ENCODE assay signal across 12 cellular contexts in genomic region chr3:159941043-159941994, GRCh38.
DNase-seq lines count a peak whose midpoint lies in the region; ATAC-seq lines count a peak whose summit lies in the region.
"Had no signal": no experiment of that assay in that cellular context is flagged by ENCODE, and none has a peak within 500 bp of the region (broad histone marks: within the 10 kb centered on the region; RNA-seq: fewer than 3 reads in every experiment).

No MANE protein-coding gene starts in this region.

- H3K4me1 ChIP-seq in HAP-1: no peaks in the 10 kb centered on the region
- H3K4me1 ChIP-seq: prostate gland, SJCRH30 had no signal

- ATAC-seq in GM18498 (IDR thresholded peaks at IDR 0.05; ENCODE audit: unreplicated experiment) (peak; percentile 79), GM21529 (IDR thresholded peaks at IDR 0.05; ENCODE audit: unreplicated experiment) (peak; percentile 77), HG03469 (IDR thresholded peaks at IDR 0.05; ENCODE audit: unreplicated experiment) (peak; percentile 90)
- ATAC-seq: stimulated activated memory B cell treated with anti-CD40 and anti-IgM and Interleukin-4, amounts not matched to agents 10 μg/mL and 1 μg/mL and 100 μg/mL, for 72 hours had no signal

- in situ Hi-C loops in HAP-1 (cut with MboI; ENCODE audit: low sequenced_read_pairs): no loop called here

- no peaks in the 10 kb centered on the region for H3K27me3 ChIP-seq in HAP-1 (ENCODE audit: low read depth)
- H3K27me3 ChIP-seq: SJCRH30 had no signal

- H3K9me3 ChIP-seq in HAP-1: no peaks in the 10 kb centered on the region
- H3K9me3 ChIP-seq: prostate gland, SJCRH30 had no signal

- DNase-seq in amniotic epithelial cell (ENCODE audit: low read depth) (peak; percentile 31), Kasumi-1 (lab: John Stamatoyannopoulos, UW) (no peak), NCI-H1105 (lab: John Stamatoyannopoulos, UW) (no peak), HAP-1 (ENCODE audit: low spot score in 2 of 2) (no peak)
- DNase-seq in stimulated activated CD4-positive, alpha-beta T cell treated with anti-CD3 and anti-CD28 coated beads, Interleukin-1b, Interleukin-23, amount 100 ng/mL, for 48 hours: no peak
- DNase-seq: activated naive CD4-positive, alpha-beta T cell treated with Interleukin-2 at 50 U/mL for 16 hours; SJCRH30 had no signal

- no peaks in the 10 kb centered on the region for H3K36me3 ChIP-seq in HAP-1 (replicated peaks)
- H3K36me3 ChIP-seq: prostate gland, SJCRH30 had no signal

- no peak overlapping the region for H3K4me3 ChIP-seq in HAP-1
- H3K4me3 ChIP-seq: prostate gland, SJCRH30 had no signal
